9 cellular contexts compared by ENCODE assay signal in the genomic region with DNA sequence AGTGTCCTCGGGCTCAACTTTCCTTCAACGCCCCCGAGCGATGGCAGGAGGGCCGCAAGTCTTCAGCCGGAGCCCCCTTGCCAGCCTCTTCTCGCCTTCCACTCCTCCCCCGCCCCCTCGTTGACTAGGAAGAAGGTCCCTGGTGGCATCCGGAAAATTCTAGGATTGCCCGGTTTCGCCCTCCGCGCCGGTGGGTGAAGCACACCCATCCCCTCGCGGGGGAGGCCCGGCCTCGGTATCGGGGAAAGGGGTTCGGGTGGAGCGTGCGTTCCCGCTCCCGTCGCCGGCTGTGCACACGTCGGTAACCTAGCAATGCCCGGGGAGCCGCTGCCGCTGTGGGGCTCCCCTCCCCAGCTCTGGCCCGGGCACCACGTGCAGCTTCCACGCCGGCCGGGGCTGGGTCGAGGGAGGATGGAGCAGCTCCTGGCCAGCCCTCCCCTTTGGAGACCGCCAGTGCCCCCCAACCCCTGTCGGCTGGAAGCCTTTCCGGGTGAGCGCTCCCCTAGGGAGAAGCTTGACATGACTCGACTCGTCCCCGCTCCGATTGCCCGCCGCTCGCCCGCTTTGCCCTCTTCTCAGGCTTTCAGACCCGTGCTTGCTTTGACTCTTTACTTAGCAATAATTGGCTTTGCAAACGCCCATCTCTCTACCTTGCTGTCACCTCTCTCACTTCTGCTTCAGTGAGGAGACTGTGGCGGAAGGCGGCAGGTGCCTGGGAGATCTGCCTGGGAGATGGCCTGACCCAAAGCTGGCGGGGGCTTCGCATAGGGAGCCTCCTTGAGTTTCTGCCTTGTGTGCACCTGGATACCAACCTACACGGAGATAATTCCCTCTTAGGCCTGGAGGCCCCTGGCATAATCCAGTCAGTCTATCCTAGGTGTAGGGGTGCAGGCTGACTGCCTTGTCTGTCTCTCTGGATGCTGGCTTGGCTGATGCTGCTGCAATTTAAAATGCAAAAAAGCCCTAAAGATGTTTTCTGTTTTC. TPM values are rescaled to one million over a fixed set of nuclear protein-coding genes. Genes with fewer than 3 reads are reported as not detected.
DNase-seq lines count a peak whose midpoint lies in the region; ATAC-seq and TF ChIP-seq lines count a peak whose summit lies in the region.
"Had no signal": no experiment of that assay in that cellular context is flagged by ENCODE, and none has a peak within 500 bp of the region (broad histone marks: within the 10 kb centered on the region; RNA-seq: fewer than 3 reads in every experiment).

No MANE protein-coding gene starts in this region.

- TF ChIP-seq EP300 in SK-N-SH (IDR thresholded peaks at IDR 0.05; ENCODE audit: borderline replicate concordance in 1 of 2, low read depth in 1 of 2, low read length in 1 of 2) = no peak

- H3F3A ChIP-seq in SK-N-SH (replicated peaks; ENCODE audit: insufficient read depth) = peaks cover 3% of the 10 kb centered on the region

- WGBS in SK-N-SH (ENCODE audit: low lambda C conversion rate) = 42% methylated on average over 47 of the region's 57 CpGs

- H3K27me3 ChIP-seq in SK-N-SH (ENCODE audit: insufficient read depth) = peaks cover 43% of the 10 kb centered on the region
- peaks cover 58% of the 10 kb centered on the region for H3K27me3 ChIP-seq in iPS-15b (ENCODE audit: control insufficient read depth, insufficient read depth, low read length)
- H3K27me3 ChIP-seq in skeletal muscle tissue (ENCODE audit: control insufficient read depth in 3 of 3, insufficient read depth in 3 of 3, low read length in 3 of 3) = peaks cover 29 to 42% (median 29%) of the 10 kb centered on the region in 3 donors

- no peaks in the 10 kb centered on the region for H3K9me2 ChIP-seq in SK-N-SH

- CTCF ChIA-PET in SK-N-SH (lab: Yijun Ruan, JAX) = interaction anchor here (1.5 kb wide), 1 partner anchor 18 kb away, joined by 4 read pairs; no protein-coding TSS in a partner anchor

- H4K20me1 ChIP-seq in SK-N-SH (ENCODE audit: insufficient read depth) = no peaks in the 10 kb centered on the region

- peaks cover 31% of the 10 kb centered on the region for H3K27me3 Mint-ChIP-seq in activated naive CD8-positive, alpha-beta T cell

- TF ChIP-seq CTCF in SK-N-SH (IDR thresholded peaks at IDR 0.05) = no peak

- no peak for TF ChIP-seq RAD21 in SK-N-SH (IDR thresholded peaks at IDR 0.05; ENCODE audit: low read length)

- H3K4me3 ChIP-seq in SK-N-SH (ENCODE audit: low read depth in 2 of 2, low read length in 1 of 2) = peak overlapping the region in 1 of 2 experiments; percentile 49; a peak in 1 of 4 replicates
- H3K4me3 ChIP-seq in iPS-15b (ENCODE audit: low read depth, low read length) = peak overlapping the region; percentile 52
- peak overlapping the region in 2 of 3 donors; percentile 51 to 52 for H3K4me3 ChIP-seq in skeletal muscle tissue (ENCODE audit: low read length in 3 of 3)

- DNase-seq in SK-N-SH (peak; percentile 65), NCI-H446 treated with DMSO at 0.1 percent for 48 hours (lab: John Stamatoyannopoulos, UW) (no peak), A172 (ENCODE audit: low spot score) (no peak), MV-4-11 (lab: John Stamatoyannopoulos, UW) (no peak)
- DNase-seq: DND-41 had no signal

- peak overlapping the region; percentile 80 for H3K4me3 Mint-ChIP-seq in activated naive CD8-positive, alpha-beta T cell

- H3K4me2 ChIP-seq in SK-N-SH = peak overlapping the region; percentile 66; the same call in 1 of the 2 replicates

- no peak overlapping the region for H3K27ac Mint-ChIP-seq in activated naive CD8-positive, alpha-beta T cell

- no peaks in the 10 kb centered on the region for H3K9me3 Mint-ChIP-seq in activated naive CD8-positive, alpha-beta T cell (ENCODE audit: low read depth)

- H3K9me3 ChIP-seq in SK-N-SH (no peaks in the 10 kb centered on the region), iPS-15b (ENCODE audit: control insufficient read depth, insufficient read depth, low read length) (no peaks in the 10 kb centered on the region), skeletal muscle tissue (ENCODE audit: control insufficient read depth in 3 of 3, low read length in 3 of 3) (no peaks in the 10 kb centered on the region)

- H2AFZ ChIP-seq in SK-N-SH (ENCODE audit: low read depth) = no peak overlapping the region

- POLR2A ChIA-PET in SK-N-SH (lab: Yijun Ruan, JAX) = interaction anchor here (1.0 kb wide), 1 partner anchor 162 kb away, joined by 3 read pairs; no protein-coding TSS in a partner anchor

- no peaks in the 10 kb centered on the region for H3K79me2 ChIP-seq in SK-N-SH (ENCODE audit: insufficient read depth)

- H3K9ac ChIP-seq in SK-N-SH = no peak overlapping the region
- H3K9ac ChIP-seq in iPS-15b (ENCODE audit: low read depth, low read length) = no peak overlapping the region
- no peak overlapping the region for H3K9ac ChIP-seq in skeletal muscle tissue (ENCODE audit: low read depth in 1 of 3, low read length in 3 of 3)

- H3K36me3 Mint-ChIP-seq in activated naive CD8-positive, alpha-beta T cell = no peaks in the 10 kb centered on the region

- H3K36me3 ChIP-seq in SK-N-SH (replicated peaks in 1 of 2; ENCODE audit: control insufficient read depth in 1 of 2, insufficient read depth in 2 of 2, low read length in 1 of 2) (no peaks in the 10 kb centered on the region), iPS-15b (ENCODE audit: control insufficient read depth, insufficient read depth, low read length) (no peaks in the 10 kb centered on the region), skeletal muscle tissue (ENCODE audit: control insufficient read depth in 3 of 3, insufficient read depth in 3 of 3, low read length in 3 of 3) (no peaks in the 10 kb centered on the region)

- H3K4me1 ChIP-seq in SK-N-SH (ENCODE audit: control insufficient read depth in 1 of 2, insufficient read depth in 2 of 2, low read depth in 1 of 2, low read length in 1 of 2) (peaks cover 0 to 30% of the 10 kb centered on the region in 2 experiments; a peak in 1 of 4 replicates), iPS-15b (ENCODE audit: control insufficient read depth, insufficient read depth, low read length) (peaks cover 4% of the 10 kb centered on the region), skeletal muscle tissue (ENCODE audit: control insufficient read depth in 3 of 3, insufficient read depth in 3 of 3, low read length in 3 of 3) (peaks cover 6 to 13% (median 11%) of the 10 kb centered on the region in 3 donors)

- no peak; the same call in 1 of the 3 replicates for ATAC-seq in SK-N-SH treated with all-trans-retinoic acid at 6 μM for 48 hours

- H3K4me1 Mint-ChIP-seq in activated naive CD8-positive, alpha-beta T cell (ENCODE audit: low read depth) = peaks cover 11% of the 10 kb centered on the region

- H3K27ac ChIP-seq in SK-N-SH (ENCODE audit: low read depth in 2 of 2, low read length in 1 of 2) = no peak overlapping the region; a peak in 1 of 4 replicates
- H3K27ac ChIP-seq in skeletal muscle tissue (ENCODE audit: low read depth, low read length) = no peak overlapping the region

TF ChIP-seq in SK-N-SH, 30 proteins besides CTCF, POLR2A, EP300 and RAD21 (continues in another document):
- TF ChIP-seq FOXJ3 (CRISPR knock-in tag; IDR thresholded peaks at IDR 0.05) (no peak), MXI1 (IDR thresholded peaks at IDR 0.05; ENCODE audit: low read depth, low read length) (no peak), NRF1 (IDR thresholded peaks at IDR 0.05; ENCODE audit: low read depth, low read length) (no peak), FOXM1 (IDR thresholded peaks at IDR 0.05; ENCODE audit: low read depth) (no peak), SMC3 (IDR thresholded peaks at IDR 0.05; ENCODE audit: low read depth, low read length) (no peak), JUND (IDR thresholded peaks at IDR 0.05) (no peak), RXRA (IDR thresholded peaks at IDR 0.05; ENCODE audit: borderline replicate concordance, low read depth) (no peak), TCF12 (IDR thresholded peaks at IDR 0.05) (no peak)
- TF ChIP-seq, protein P1, sequence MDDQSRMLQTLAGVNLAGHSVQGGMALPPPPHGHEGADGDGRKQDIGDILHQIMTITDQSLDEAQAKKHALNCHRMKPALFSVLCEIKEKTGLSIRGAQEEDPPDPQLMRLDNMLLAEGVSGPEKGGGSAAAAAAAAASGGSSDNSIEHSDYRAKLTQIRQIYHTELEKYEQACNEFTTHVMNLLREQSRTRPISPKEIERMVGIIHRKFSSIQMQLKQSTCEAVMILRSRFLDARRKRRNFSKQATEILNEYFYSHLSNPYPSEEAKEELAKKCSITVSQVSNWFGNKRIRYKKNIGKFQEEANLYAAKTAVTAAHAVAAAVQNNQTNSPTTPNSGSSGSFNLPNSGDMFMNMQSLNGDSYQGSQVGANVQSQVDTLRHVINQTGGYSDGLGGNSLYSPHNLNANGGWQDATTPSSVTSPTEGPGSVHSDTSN (IDR thresholded peaks at IDR 0.05) = no peak

TF ChIP-seq in SK-N-SH treated with all-trans-retinoic acid at 6 μM for 48 hours, 23 proteins besides CTCF, POLR2A, EP300 and RAD21:
- TF ChIP-seq ESRRG (CRISPR knock-in tag; IDR thresholded peaks at IDR 0.05) (no peak), ZNF565 (CRISPR knock-in tag; conservative IDR thresholded peaks at IDR 0.05; ENCODE audit: low read depth) (no peak), ZNF70 (CRISPR knock-in tag; IDR thresholded peaks at IDR 0.05) (no peak), CSDC2 (CRISPR knock-in tag; IDR thresholded peaks at IDR 0.05) (no peak), OSR1 (CRISPR knock-in tag; IDR thresholded peaks at IDR 0.05) (no peak), TCF4 (CRISPR knock-in tag; IDR thresholded peaks at IDR 0.05; ENCODE audit: borderline replicate concordance) (no peak), ISL1 (CRISPR knock-in tag; IDR thresholded peaks at IDR 0.05) (no peak), RARB (CRISPR knock-in tag; IDR thresholded peaks at IDR 0.05) (no peak), ZC3H10 (CRISPR knock-in tag; IDR thresholded peaks at IDR 0.05) (no peak), SNAI2 (CRISPR knock-in tag; IDR thresholded peaks at IDR 0.05) (no peak)
- TF ChIP-seq, protein P2, sequence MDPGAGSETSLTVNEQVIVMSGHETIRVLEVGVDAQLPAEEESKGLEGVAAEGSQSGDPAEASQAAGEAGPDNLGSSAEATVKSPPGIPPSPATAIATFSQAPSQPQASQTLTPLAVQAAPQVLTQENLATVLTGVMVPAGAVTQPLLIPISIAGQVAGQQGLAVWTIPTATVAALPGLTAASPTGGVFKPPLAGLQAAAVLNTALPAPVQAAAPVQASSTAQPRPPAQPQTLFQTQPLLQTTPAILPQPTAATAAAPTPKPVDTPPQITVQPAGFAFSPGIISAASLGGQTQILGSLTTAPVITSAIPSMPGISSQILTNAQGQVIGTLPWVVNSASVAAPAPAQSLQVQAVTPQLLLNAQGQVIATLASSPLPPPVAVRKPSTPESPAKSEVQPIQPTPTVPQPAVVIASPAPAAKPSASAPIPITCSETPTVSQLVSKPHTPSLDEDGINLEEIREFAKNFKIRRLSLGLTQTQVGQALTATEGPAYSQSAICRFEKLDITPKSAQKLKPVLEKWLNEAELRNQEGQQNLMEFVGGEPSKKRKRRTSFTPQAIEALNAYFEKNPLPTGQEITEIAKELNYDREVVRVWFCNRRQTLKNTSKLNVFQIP (CRISPR knock-in tag; IDR thresholded peaks at IDR 0.05; ENCODE audit: borderline replicate concordance, low read depth) = no peak

RNA-seq across cellular contexts. Expression of a gene that starts 1.4 kb away (rescaled TPM):
- polyA plus RNA-seq in SK-N-SH (2012; rRNA removed) = 0.05 and 0.12 TPM in 2 replicates
- polyA plus RNA-seq in SK-N-SH (2012; cell fraction: cytosol; rRNA removed) = 0.04 and 0.14 TPM in 2 replicates
- 0.17 and 0.35 TPM in 2 replicates for polyA plus RNA-seq in SK-N-SH (2012; cell fraction: nucleus; rRNA removed)
- 5.7 TPM for total RNA-seq in skeletal muscle tissue
- total RNA-seq in A172 (2014; rRNA removed; shearing (Covaris generic)) = 0.05 TPM in 1 of 2 replicates, not detected in the other
